In genomic region chrX:29659911-29660310, GRCh38 we compare ENCODE assay signal across 25 cellular contexts.
"Had no signal": no experiment of that assay in that cellular context is flagged by ENCODE, and none has a peak within 500 bp of the region (broad histone marks: within the 10 kb centered on the region; RNA-seq: fewer than 3 reads in every experiment).

No MANE protein-coding gene starts in this region.

- H3K27ac ChIP-seq: colonic mucosa, hepatocyte, neutrophil, spleen, stomach, thoracic aorta, transverse colon had no signal

- H3K4me2 ChIP-seq: hepatocyte had no signal

- DNase-seq: colonic mucosa; effector CD4-positive, alpha-beta T cell; endodermal cell; erythroblast; foreskin melanocyte; head of caudate nucleus; left colon; left ventricle myocardium superior; mesendoderm; naive thymus-derived CD4-positive, alpha-beta T cell; nephron progenitor cell; posterior cingulate gyrus; spleen; stimulated activated CD4-positive, alpha-beta T cell treated with anti-CD3 and anti-CD28 coated beads, Interleukin-15, amount 100 ng/mL, for 24 hours; stimulated activated CD4-positive, alpha-beta T cell treated with anti-CD3 and anti-CD28 coated beads, Interleukin-1b, Interleukin-23, amount 100 ng/mL, for 48 hours; stimulated activated naive CD4-positive, alpha-beta T cell; stomach; substantia nigra; transverse colon had no signal

- H3K27me3 ChIP-seq: colonic mucosa, hepatocyte, neutrophil, spleen, stomach, transverse colon had no signal

- H2AFZ ChIP-seq: hepatocyte had no signal

- H3K4me3 ChIP-seq: colonic mucosa, hepatocyte, lung, spleen, stomach, thoracic aorta, transverse colon had no signal

- H3K9me3 ChIP-seq: colonic mucosa, neutrophil, spleen, stomach, thoracic aorta, transverse colon had no signal

- H3K36me3 ChIP-seq: colonic mucosa, neutrophil, spleen, stomach, thoracic aorta, transverse colon had no signal

- H3K4me1 ChIP-seq: colonic mucosa, spleen, stomach, transverse colon had no signal

- H3K79me2 ChIP-seq: hepatocyte had no signal

- ATAC-seq: left colon; left ventricle myocardium superior; naive thymus-derived CD4-positive, alpha-beta T cell; sciatic nerve had no signal

- FAIRE-seq: endothelial cell of umbilical vein had no signal
